Comparison of ENCODE assay signal across 1 cellular context in genomic region chr20:6122873-6123649, GRCh38.
TF ChIP-seq lines count a peak whose summit lies in the region.

Gene FERMT1 (minus strand): TSS chr20:6123030. CDS start chr20:6119554, 3,476 bp downstream.

TF ChIP-seq in H1, 55 proteins besides CTCF, POLR2A, EP300 and RAD21:
- no peak; the same call in 1 of the 2 replicates for TF ChIP-seq TAF1 (IDR thresholded peaks at IDR 0.05; ENCODE audit: low read depth, low read length)
- no peak for TF ChIP-seq SP4 (IDR thresholded peaks at IDR 0.05; ENCODE audit: low read length)
- no peak for TF ChIP-seq BRCA1 (IDR thresholded peaks at IDR 0.05; ENCODE audit: low read depth, low read length)
- no peak for TF ChIP-seq ATF2 (IDR thresholded peaks at IDR 0.05; ENCODE audit: low read length)
- no peak for TF ChIP-seq EGR1 (IDR thresholded peaks at IDR 0.05; ENCODE audit: borderline replicate concordance, low read depth, low read length)
- 0 out of 2 replicates have a peak, but pooled peaks have one; percentile 37 for TF ChIP-seq TBP (IDR thresholded peaks at IDR 0.05; ENCODE audit: low read depth, low read length)
- TF ChIP-seq SIX5 (IDR thresholded peaks at IDR 0.05; ENCODE audit: low read depth, low read length) = no peak
- no peak for TF ChIP-seq RXRA (IDR thresholded peaks at IDR 0.05; ENCODE audit: insufficient read depth, low read depth, low read length)
- peak; percentile 48 for TF ChIP-seq EZH2 (IDR thresholded peaks at IDR 0.05; ENCODE audit: low read depth, low read length, severe bottlenecking)
- TF ChIP-seq PHF8 (conservative IDR thresholded peaks at IDR 0.05; ENCODE audit: low read depth, low read length) = peak; percentile 66
- TF ChIP-seq CEBPB (IDR thresholded peaks at IDR 0.05; ENCODE audit: low read depth, low read length) = no peak
- no peak for TF ChIP-seq CBX8 (IDR thresholded peaks at IDR 0.05; ENCODE audit: borderline replicate concordance, low read depth, low read length)
- no peak for TF ChIP-seq NRF1 (IDR thresholded peaks at IDR 0.05; ENCODE audit: low read depth, low read length)
- peak; percentile 77 for TF ChIP-seq KDM4A (IDR thresholded peaks at IDR 0.05; ENCODE audit: low read depth, low read length, severe bottlenecking)
- TF ChIP-seq HDAC6 (IDR thresholded peaks at IDR 0.05; ENCODE audit: low read depth, low read length) = no peak
- no peak for TF ChIP-seq JUN (IDR thresholded peaks at IDR 0.05; ENCODE audit: low read depth, low read length)
- TF ChIP-seq GTF2F1 (IDR thresholded peaks at IDR 0.05; ENCODE audit: borderline replicate concordance, low read depth, low read length) = no peak
- TF ChIP-seq CTBP2 (IDR thresholded peaks at IDR 0.05; ENCODE audit: borderline replicate concordance, insufficient read depth, insufficient read length, low read length) = peak; percentile 16
- peak; percentile 53; the same call in 1 of the 2 replicates for TF ChIP-seq RBBP5 (IDR thresholded peaks at IDR 0.05; ENCODE audit: borderline replicate concordance, low read depth, low read length)
- TF ChIP-seq SP2 (IDR thresholded peaks at IDR 0.05; ENCODE audit: low read length) = no peak
- no peak for TF ChIP-seq FOSL1 (IDR thresholded peaks at IDR 0.05; ENCODE audit: insufficient read depth, low read depth, low read length)
- TF ChIP-seq USF2 (IDR thresholded peaks at IDR 0.05; ENCODE audit: low read length) = no peak
- peak; percentile 51 for TF ChIP-seq ASH2L (IDR thresholded peaks at IDR 0.05; ENCODE audit: low read length)
- TF ChIP-seq HDAC2 (IDR thresholded peaks at IDR 0.05; ENCODE audit: borderline replicate concordance in 1 of 2, low read depth in 2 of 2, low read length in 2 of 2) = 0 out of 4 replicates have a peak, but pooled peaks have one; percentile 26 to 60
- TF ChIP-seq YY1 (IDR thresholded peaks at IDR 0.05; ENCODE audit: low read depth, low read length) = no peak
- TF ChIP-seq SP1 (IDR thresholded peaks at IDR 0.05; ENCODE audit: low read depth, low read length) = no peak
- TF ChIP-seq CHD1 (IDR thresholded peaks at IDR 0.05; ENCODE audit: low read depth, low read length) = no peak
- TF ChIP-seq E2F6 (IDR thresholded peaks at IDR 0.05) = no peak
- peak; percentile 49 for TF ChIP-seq TAF7 (optimal IDR thresholded peaks at IDR 0.05; ENCODE audit: borderline replicate concordance, low read depth, low read length)
- TF ChIP-seq ATF3 (IDR thresholded peaks at IDR 0.05; ENCODE audit: insufficient read depth, low read depth, low read length) = no peak
- no peak for TF ChIP-seq CREB1 (IDR thresholded peaks at IDR 0.05)
- TF ChIP-seq JUND (IDR thresholded peaks at IDR 0.05; ENCODE audit: low read length) = no peak
- TF ChIP-seq CHD7 (IDR thresholded peaks at IDR 0.05; ENCODE audit: insufficient replicate concordance, low read length) = no peak
- TF ChIP-seq RFX5 (IDR thresholded peaks at IDR 0.05; ENCODE audit: borderline replicate concordance, low read depth, low read length) = no peak
